ENCODE assay signal across 1 cellular context in the genomic region with DNA sequence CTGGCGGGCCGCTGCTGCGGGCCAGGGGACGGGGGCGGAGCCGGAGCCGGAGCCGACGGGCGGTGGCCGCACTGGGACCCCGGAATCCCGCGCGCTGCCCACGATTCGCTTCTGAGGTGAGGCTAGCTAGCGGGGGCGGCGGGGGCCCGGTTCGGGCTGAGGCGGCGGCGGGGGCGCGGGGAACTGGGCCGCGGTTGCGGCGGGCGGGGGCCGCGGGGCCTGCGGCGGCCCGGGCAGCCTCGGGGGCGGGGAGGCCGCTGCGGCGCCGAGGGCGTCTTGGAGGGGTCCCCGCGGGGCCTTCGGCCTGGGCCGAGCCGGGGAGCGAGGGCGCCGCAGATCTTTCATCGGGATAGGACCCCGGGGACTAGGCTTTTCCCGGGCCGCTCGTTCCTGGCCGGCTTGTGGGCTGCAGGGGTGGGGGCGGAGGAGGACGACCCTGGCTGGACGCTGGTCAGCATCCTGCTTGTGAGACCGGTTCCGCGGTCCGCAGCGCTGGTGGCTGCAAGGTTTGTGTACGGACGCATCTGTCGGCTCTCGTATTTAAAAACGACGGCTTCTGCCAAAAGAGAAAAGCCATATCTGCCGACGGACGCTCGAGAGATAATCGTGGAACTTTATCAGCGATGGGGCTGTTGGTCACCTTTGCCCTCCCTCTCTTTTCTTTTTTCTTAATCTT.
A peak's percentile ranks its signal among the peaks of the same experiment; 100 is the strongest.
TF ChIP-seq lines count a peak whose summit lies in the region.

No MANE protein-coding gene starts in this region.

TF ChIP-seq in HepG2, 621 proteins besides CTCF, POLR2A, EP300 and RAD21:
- TF ChIP-seq, protein P1, sequence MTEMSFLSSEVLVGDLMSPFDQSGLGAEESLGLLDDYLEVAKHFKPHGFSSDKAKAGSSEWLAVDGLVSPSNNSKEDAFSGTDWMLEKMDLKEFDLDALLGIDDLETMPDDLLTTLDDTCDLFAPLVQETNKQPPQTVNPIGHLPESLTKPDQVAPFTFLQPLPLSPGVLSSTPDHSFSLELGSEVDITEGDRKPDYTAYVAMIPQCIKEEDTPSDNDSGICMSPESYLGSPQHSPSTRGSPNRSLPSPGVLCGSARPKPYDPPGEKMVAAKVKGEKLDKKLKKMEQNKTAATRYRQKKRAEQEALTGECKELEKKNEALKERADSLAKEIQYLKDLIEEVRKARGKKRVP (CRISPR knock-in tag; IDR thresholded peaks at IDR 0.05), result no peak
- TF ChIP-seq HES4 (CRISPR knock-in tag; IDR thresholded peaks at IDR 0.05; ENCODE audit: borderline replicate concordance) (0 out of 2 replicates have a peak, but pooled peaks have one; percentile 2), DNMT3B (CRISPR knock-in tag; conservative IDR thresholded peaks at IDR 0.05) (no peak), NCOA1 (CRISPR knock-in tag; IDR thresholded peaks at IDR 0.05) (0 out of 2 replicates have a peak, but pooled peaks have one; percentile 28), ZNF75D (CRISPR knock-in tag; IDR thresholded peaks at IDR 0.05; ENCODE audit: borderline replicate concordance) (no peak), ZNF746 (CRISPR knock-in tag; IDR thresholded peaks at IDR 0.05) (no peak), FOXO1 (CRISPR knock-in tag; IDR thresholded peaks at IDR 0.05) (0 out of 2 replicates have a peak, but pooled peaks have one; percentile 10), KMT2A (CRISPR knock-in tag; IDR thresholded peaks at IDR 0.05) (0 out of 2 replicates have a peak, but pooled peaks have one; percentile 6), GZF1 (CRISPR knock-in tag; IDR thresholded peaks at IDR 0.05) (no peak), ZNF619 (CRISPR knock-in tag; IDR thresholded peaks at IDR 0.05) (no peak), HDAC1 (CRISPR knock-in tag; IDR thresholded peaks at IDR 0.05) (0 out of 2 replicates have a peak, but pooled peaks have one; percentile 6), CEBPG (CRISPR knock-in tag; IDR thresholded peaks at IDR 0.05) (no peak), HNRNPK (IDR thresholded peaks at IDR 0.05; ENCODE audit: low read depth, low read length, poor library complexity, severe bottlenecking) (no peak), RAD51 (IDR thresholded peaks at IDR 0.05; ENCODE audit: borderline replicate concordance) (no peak), ZNF30 (CRISPR knock-in tag; IDR thresholded peaks at IDR 0.05) (no peak), ZFX (CRISPR knock-in tag; IDR thresholded peaks at IDR 0.05; ENCODE audit: low read depth) (peak; percentile 9; the same call in 1 of the 2 replicates), CCDC6 (CRISPR knock-in tag; IDR thresholded peaks at IDR 0.05) (peak; percentile 24; the same call in 1 of the 2 replicates), ZNF350 (CRISPR knock-in tag; IDR thresholded peaks at IDR 0.05; ENCODE audit: borderline replicate concordance, low read depth) (no peak), SOX13 (IDR thresholded peaks at IDR 0.05) (no peak), SOX13 (CRISPR knock-in tag; conservative IDR thresholded peaks at IDR 0.05 in 1 of 2, IDR thresholded peaks at IDR 0.05 in 1 of 2) (no peak), MTA1 (CRISPR knock-in tag; IDR thresholded peaks at IDR 0.05; ENCODE audit: borderline replicate concordance) (no peak), NFIC (IDR thresholded peaks at IDR 0.05; ENCODE audit: low read length) (no peak), ZSCAN25 (CRISPR knock-in tag; IDR thresholded peaks at IDR 0.05) (peak; percentile 78), ZC3H13 (CRISPR knock-in tag; IDR thresholded peaks at IDR 0.05) (0 out of 2 replicates have a peak, but pooled peaks have one; percentile 3), ZNF292 (CRISPR knock-in tag; IDR thresholded peaks at IDR 0.05; ENCODE audit: borderline replicate concordance, low read depth) (no peak), ZNF878 (CRISPR knock-in tag; IDR thresholded peaks at IDR 0.05) (no peak), FOXK2 (IDR thresholded peaks at IDR 0.05) (no peak), MATR3 (CRISPR knock-in tag; IDR thresholded peaks at IDR 0.05) (no peak), ZNF768 (CRISPR knock-in tag; IDR thresholded peaks at IDR 0.05) (0 out of 2 replicates have a peak, but pooled peaks have one; percentile 16), CENPT (CRISPR knock-in tag; IDR thresholded peaks at IDR 0.05; ENCODE audit: low read depth) (no peak), KLF11 (CRISPR knock-in tag; IDR thresholded peaks at IDR 0.05) (no peak), ZNF230 (CRISPR knock-in tag; IDR thresholded peaks at IDR 0.05) (no peak), YY1 (IDR thresholded peaks at IDR 0.05; ENCODE audit: insufficient read depth, insufficient replicate concordance, low read depth, low read length) (peak; percentile 31)
- TF ChIP-seq, protein P2, sequence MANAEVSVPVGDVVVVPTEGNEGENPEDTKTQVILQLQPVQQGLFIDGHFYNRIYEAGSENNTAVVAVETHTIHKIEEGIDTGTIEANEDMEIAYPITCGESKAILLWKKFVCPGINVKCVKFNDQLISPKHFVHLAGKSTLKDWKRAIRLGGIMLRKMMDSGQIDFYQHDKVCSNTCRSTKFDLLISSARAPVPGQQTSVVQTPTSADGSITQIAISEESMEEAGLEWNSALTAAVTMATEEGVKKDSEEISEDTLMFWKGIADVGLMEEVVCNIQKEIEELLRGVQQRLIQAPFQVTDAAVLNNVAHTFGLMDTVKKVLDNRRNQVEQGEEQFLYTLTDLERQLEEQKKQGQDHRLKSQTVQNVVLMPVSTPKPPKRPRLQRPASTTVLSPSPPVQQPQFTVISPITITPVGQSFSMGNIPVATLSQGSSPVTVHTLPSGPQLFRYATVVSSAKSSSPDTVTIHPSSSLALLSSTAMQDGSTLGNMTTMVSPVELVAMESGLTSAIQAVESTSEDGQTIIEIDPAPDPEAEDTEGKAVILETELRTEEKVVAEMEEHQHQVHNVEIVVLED (CRISPR knock-in tag; IDR thresholded peaks at IDR 0.05; ENCODE audit: borderline replicate concordance), result no peak
- TF ChIP-seq, protein P3, sequence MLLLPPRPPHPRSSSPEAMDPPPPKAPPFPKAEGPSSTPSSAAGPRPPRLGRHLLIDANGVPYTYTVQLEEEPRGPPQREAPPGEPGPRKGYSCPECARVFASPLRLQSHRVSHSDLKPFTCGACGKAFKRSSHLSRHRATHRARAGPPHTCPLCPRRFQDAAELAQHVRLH (CRISPR knock-in tag; IDR thresholded peaks at IDR 0.05; ENCODE audit: borderline replicate concordance, low read depth), result 0 out of 2 replicates have a peak, but pooled peaks have one; percentile 21
- TF ChIP-seq, protein P4, sequence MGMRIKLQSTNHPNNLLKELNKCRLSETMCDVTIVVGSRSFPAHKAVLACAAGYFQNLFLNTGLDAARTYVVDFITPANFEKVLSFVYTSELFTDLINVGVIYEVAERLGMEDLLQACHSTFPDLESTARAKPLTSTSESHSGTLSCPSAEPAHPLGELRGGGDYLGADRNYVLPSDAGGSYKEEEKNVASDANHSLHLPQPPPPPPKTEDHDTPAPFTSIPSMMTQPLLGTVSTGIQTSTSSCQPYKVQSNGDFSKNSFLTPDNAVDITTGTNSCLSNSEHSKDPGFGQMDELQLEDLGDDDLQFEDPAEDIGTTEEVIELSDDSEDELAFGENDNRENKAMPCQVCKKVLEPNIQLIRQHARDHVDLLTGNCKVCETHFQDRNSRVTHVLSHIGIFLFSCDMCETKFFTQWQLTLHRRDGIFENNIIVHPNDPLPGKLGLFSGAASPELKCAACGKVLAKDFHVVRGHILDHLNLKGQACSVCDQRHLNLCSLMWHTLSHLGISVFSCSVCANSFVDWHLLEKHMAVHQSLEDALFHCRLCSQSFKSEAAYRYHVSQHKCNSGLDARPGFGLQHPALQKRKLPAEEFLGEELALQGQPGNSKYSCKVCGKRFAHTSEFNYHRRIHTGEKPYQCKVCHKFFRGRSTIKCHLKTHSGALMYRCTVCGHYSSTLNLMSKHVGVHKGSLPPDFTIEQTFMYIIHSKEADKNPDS (CRISPR knock-in tag; IDR thresholded peaks at IDR 0.05), result no peak
- TF ChIP-seq, protein P5, sequence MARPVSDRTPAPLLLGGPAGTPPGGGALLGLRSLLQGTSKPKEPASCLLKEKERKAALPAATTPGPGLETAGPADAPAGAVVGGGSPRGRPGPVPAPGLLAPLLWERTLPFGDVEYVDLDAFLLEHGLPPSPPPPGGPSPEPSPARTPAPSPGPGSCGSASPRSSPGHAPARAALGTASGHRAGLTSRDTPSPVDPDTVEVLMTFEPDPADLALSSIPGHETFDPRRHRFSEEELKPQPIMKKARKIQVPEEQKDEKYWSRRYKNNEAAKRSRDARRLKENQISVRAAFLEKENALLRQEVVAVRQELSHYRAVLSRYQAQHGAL (CRISPR knock-in tag; IDR thresholded peaks at IDR 0.05; ENCODE audit: not compliant biosample characterization), result no peak
- TF ChIP-seq, protein P6, sequence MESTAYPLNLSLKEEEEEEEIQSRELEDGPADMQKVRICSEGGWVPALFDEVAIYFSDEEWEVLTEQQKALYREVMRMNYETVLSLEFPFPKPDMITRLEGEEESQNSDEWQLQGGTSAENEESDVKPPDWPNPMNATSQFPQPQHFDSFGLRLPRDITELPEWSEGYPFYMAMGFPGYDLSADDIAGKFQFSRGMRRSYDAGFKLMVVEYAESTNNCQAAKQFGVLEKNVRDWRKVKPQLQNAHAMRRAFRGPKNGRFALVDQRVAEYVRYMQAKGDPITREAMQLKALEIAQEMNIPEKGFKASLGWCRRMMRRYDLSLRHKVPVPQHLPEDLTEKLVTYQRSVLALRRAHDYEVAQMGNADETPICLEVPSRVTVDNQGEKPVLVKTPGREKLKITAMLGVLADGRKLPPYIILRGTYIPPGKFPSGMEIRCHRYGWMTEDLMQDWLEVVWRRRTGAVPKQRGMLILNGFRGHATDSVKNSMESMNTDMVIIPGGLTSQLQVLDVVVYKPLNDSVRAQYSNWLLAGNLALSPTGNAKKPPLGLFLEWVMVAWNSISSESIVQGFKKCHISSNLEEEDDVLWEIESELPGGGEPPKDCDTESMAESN (CRISPR knock-in tag; conservative IDR thresholded peaks at IDR 0.05), result no peak
- TF ChIP-seq, protein P7, sequence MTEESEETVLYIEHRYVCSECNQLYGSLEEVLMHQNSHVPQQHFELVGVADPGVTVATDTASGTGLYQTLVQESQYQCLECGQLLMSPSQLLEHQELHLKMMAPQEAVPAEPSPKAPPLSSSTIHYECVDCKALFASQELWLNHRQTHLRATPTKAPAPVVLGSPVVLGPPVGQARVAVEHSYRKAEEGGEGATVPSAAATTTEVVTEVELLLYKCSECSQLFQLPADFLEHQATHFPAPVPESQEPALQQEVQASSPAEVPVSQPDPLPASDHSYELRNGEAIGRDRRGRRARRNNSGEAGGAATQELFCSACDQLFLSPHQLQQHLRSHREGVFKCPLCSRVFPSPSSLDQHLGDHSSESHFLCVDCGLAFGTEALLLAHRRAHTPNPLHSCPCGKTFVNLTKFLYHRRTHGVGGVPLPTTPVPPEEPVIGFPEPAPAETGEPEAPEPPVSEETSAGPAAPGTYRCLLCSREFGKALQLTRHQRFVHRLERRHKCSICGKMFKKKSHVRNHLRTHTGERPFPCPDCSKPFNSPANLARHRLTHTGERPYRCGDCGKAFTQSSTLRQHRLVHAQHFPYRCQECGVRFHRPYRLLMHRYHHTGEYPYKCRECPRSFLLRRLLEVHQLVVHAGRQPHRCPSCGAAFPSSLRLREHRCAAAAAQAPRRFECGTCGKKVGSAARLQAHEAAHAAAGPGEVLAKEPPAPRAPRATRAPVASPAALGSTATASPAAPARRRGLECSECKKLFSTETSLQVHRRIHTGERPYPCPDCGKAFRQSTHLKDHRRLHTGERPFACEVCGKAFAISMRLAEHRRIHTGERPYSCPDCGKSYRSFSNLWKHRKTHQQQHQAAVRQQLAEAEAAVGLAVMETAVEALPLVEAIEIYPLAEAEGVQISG (CRISPR knock-in tag; IDR thresholded peaks at IDR 0.05), result 0 out of 2 replicates have a peak, but pooled peaks have one; percentile 5
- TF ChIP-seq, protein P8, sequence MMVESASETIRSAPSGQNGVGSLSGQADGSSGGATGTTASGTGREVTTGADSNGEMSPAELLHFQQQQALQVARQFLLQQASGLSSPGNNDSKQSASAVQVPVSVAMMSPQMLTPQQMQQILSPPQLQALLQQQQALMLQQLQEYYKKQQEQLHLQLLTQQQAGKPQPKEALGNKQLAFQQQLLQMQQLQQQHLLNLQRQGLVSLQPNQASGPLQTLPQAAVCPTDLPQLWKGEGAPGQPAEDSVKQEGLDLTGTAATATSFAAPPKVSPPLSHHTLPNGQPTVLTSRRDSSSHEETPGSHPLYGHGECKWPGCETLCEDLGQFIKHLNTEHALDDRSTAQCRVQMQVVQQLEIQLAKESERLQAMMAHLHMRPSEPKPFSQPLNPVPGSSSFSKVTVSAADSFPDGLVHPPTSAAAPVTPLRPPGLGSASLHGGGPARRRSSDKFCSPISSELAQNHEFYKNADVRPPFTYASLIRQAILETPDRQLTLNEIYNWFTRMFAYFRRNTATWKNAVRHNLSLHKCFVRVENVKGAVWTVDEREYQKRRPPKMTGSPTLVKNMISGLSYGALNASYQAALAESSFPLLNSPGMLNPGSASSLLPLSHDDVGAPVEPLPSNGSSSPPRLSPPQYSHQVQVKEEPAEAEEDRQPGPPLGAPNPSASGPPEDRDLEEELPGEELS (CRISPR knock-in tag; IDR thresholded peaks at IDR 0.05), result no peak
TF ChIP-seq in HepG2: peak in this region for 13.
